ENCODE assay signal across 3 cellular contexts in genomic region chr10:132200344-132201110, GRCh38.
TF ChIP-seq lines count a peak whose summit lies in the region.

No MANE protein-coding gene starts in this region.

TF ChIP-seq in SK-N-SH, 30 proteins besides CTCF, POLR2A, EP300 and RAD21:
- TF ChIP-seq YY1 (IDR thresholded peaks at IDR 0.05; ENCODE audit: low read depth), result no peak
- TF ChIP-seq TEAD4 (IDR thresholded peaks at IDR 0.05; ENCODE audit: borderline replicate concordance, insufficient read depth), result no peak
- no peak for TF ChIP-seq RFX5 (IDR thresholded peaks at IDR 0.05; ENCODE audit: low read length)
- no peak for TF ChIP-seq MXI1 (IDR thresholded peaks at IDR 0.05; ENCODE audit: low read depth, low read length)
- no peak for TF ChIP-seq RXRA (IDR thresholded peaks at IDR 0.05; ENCODE audit: borderline replicate concordance, low read depth)
- no peak for TF ChIP-seq SMC3 (IDR thresholded peaks at IDR 0.05; ENCODE audit: low read depth, low read length)
- no peak for TF ChIP-seq POLR2AphosphoS5 (IDR thresholded peaks at IDR 0.05; ENCODE audit: low read depth, low read length)
- no peak for TF ChIP-seq USF2 (IDR thresholded peaks at IDR 0.05; ENCODE audit: borderline replicate concordance, low read depth, low read length)
- TF ChIP-seq MAX (IDR thresholded peaks at IDR 0.05; ENCODE audit: low read depth), result no peak
- no peak for TF ChIP-seq FOXJ3 (CRISPR knock-in tag; IDR thresholded peaks at IDR 0.05)
- no peak for TF ChIP-seq EZH2phosphoT487 (IDR thresholded peaks at IDR 0.05; ENCODE audit: borderline replicate concordance, low read depth)
- TF ChIP-seq FOSL2 (IDR thresholded peaks at IDR 0.05; ENCODE audit: borderline replicate concordance, low read depth), result no peak
- no peak for TF ChIP-seq REST (IDR thresholded peaks at IDR 0.05; ENCODE audit: low read depth, low read length)
- TF ChIP-seq TAF1 (IDR thresholded peaks at IDR 0.05; ENCODE audit: borderline replicate concordance, low read depth, low read length), result no peak
- TF ChIP-seq MEF2A (IDR thresholded peaks at IDR 0.05; ENCODE audit: borderline replicate concordance, low read depth), result no peak

TF ChIP-seq in SK-N-SH treated with all-trans-retinoic acid at 6 μM for 48 hours, 23 proteins besides CTCF, POLR2A, EP300 and RAD21:
- TF ChIP-seq CSDC2 (CRISPR knock-in tag; IDR thresholded peaks at IDR 0.05) (no peak), POU6F1 (CRISPR knock-in tag; IDR thresholded peaks at IDR 0.05; ENCODE audit: borderline replicate concordance, low read depth) (no peak), BACH2 (CRISPR knock-in tag; IDR thresholded peaks at IDR 0.05; ENCODE audit: borderline replicate concordance) (no peak), CREB5 (CRISPR knock-in tag; IDR thresholded peaks at IDR 0.05; ENCODE audit: low read depth) (no peak), OSR1 (CRISPR knock-in tag; IDR thresholded peaks at IDR 0.05) (no peak), ISL1 (CRISPR knock-in tag; IDR thresholded peaks at IDR 0.05) (no peak), ARNTL (CRISPR knock-in tag; IDR thresholded peaks at IDR 0.05; ENCODE audit: borderline replicate concordance, low read depth) (no peak), PPARA (CRISPR knock-in tag; IDR thresholded peaks at IDR 0.05; ENCODE audit: borderline replicate concordance) (no peak), TOX (CRISPR knock-in tag; IDR thresholded peaks at IDR 0.05; ENCODE audit: borderline replicate concordance) (no peak), ESRRG (CRISPR knock-in tag; IDR thresholded peaks at IDR 0.05) (no peak), ZNF70 (CRISPR knock-in tag; IDR thresholded peaks at IDR 0.05) (no peak)

TF ChIP-seq in HepG2, 621 proteins besides CTCF, POLR2A, EP300 and RAD21:
- TF ChIP-seq ZNF17 (CRISPR knock-in tag; IDR thresholded peaks at IDR 0.05), result no peak
- no peak for TF ChIP-seq SMC3 (IDR thresholded peaks at IDR 0.05; ENCODE audit: low read length)
- no peak for TF ChIP-seq ARID4A (CRISPR knock-in tag; IDR thresholded peaks at IDR 0.05; ENCODE audit: borderline replicate concordance)
- no peak for TF ChIP-seq MLXIP (CRISPR knock-in tag; IDR thresholded peaks at IDR 0.05; ENCODE audit: borderline replicate concordance)
- no peak for TF ChIP-seq ZNF576 (CRISPR knock-in tag; IDR thresholded peaks at IDR 0.05)
- TF ChIP-seq NPAS2 (CRISPR knock-in tag; IDR thresholded peaks at IDR 0.05; ENCODE audit: borderline replicate concordance), result no peak
- no peak for TF ChIP-seq MBD4 (IDR thresholded peaks at IDR 0.05; ENCODE audit: borderline replicate concordance, low read length)
- TF ChIP-seq GLMP (CRISPR knock-in tag; IDR thresholded peaks at IDR 0.05; ENCODE audit: borderline replicate concordance), result no peak
- TF ChIP-seq FOXA1 (IDR thresholded peaks at IDR 0.05), result no peak
- no peak for TF ChIP-seq FOXA1 (CRISPR knock-in tag; IDR thresholded peaks at IDR 0.05)
- no peak for TF ChIP-seq TBX3 (IDR thresholded peaks at IDR 0.05; ENCODE audit: borderline replicate concordance)
- TF ChIP-seq ZNF775 (CRISPR knock-in tag; IDR thresholded peaks at IDR 0.05; ENCODE audit: borderline replicate concordance), result no peak
- no peak for TF ChIP-seq ZNF20 (CRISPR knock-in tag; IDR thresholded peaks at IDR 0.05)
